ENCODE assay signal across 10 cellular contexts in genomic region chr11:18820160-18820559, GRCh38. TPM values are rescaled to one million over a fixed set of nuclear protein-coding genes. Genes with fewer than 3 reads are reported as not detected.
"Had no signal": no experiment of that assay in that cellular context is flagged by ENCODE, and none has a peak within 500 bp of the region (broad histone marks: within the 10 kb centered on the region; RNA-seq: fewer than 3 reads in every experiment).

No MANE protein-coding gene starts in this region.

RNA-seq across cellular contexts. Expression of gene PTPN5, which starts 28.6 kb away (rescaled TPM):
- total RNA-seq: dermis blood vessel endothelial cell, endothelial cell of umbilical vein, epithelial cell of proximal tubule, fibroblast of lung, fibroblast of villous mesenchyme, foreskin keratinocyte, kidney epithelial cell, lung microvascular endothelial cell, mononuclear cell had no signal
- polyA plus RNA-seq: endothelial cell of umbilical vein, fibroblast of lung, foreskin keratinocyte, keratinocyte had no signal
